9 cellular contexts compared by ENCODE assay signal in genomic region chr15:66706225-66706732, GRCh38. TPM values are rescaled to one million over a fixed set of nuclear protein-coding genes. Genes with fewer than 3 reads are reported as not detected.
A peak's percentile ranks its signal among the peaks of the same experiment; 100 is the strongest.
DNase-seq lines count a peak whose midpoint lies in the region; ATAC-seq and TF ChIP-seq lines count a peak whose summit lies in the region.
"Had no signal": no experiment of that assay in that cellular context is flagged by ENCODE, and none has a peak within 500 bp of the region (broad histone marks: within the 10 kb centered on the region; RNA-seq: fewer than 3 reads in every experiment).

No MANE protein-coding gene starts in this region.

- intact Hi-C loops in naive thymus-derived CD4-positive, alpha-beta T cell (cut with micrococcal nuclease): loop anchor here in 1 of 2 donors (5.0 kb wide), 1 partner anchor 66 kb away; no protein-coding TSS in a partner anchor

- H3K79me2 ChIP-seq in OCI-LY1 (ENCODE audit: insufficient read depth, low read length) (peaks cover 13% of the 10 kb centered on the region), parathyroid adenoma (no peaks in the 10 kb centered on the region)

- H3K4me1 ChIP-seq in OCI-LY1 (ENCODE audit: insufficient read depth, low read length, severe bottlenecking): peaks cover 69% of the 10 kb centered on the region
- no peaks in the 10 kb centered on the region for H3K4me1 ChIP-seq in parathyroid adenoma
- H3K4me1 ChIP-seq in naive thymus-derived CD4-positive, alpha-beta T cell (ENCODE audit: control insufficient read depth in 2 of 2, insufficient read depth in 2 of 2, low read length in 2 of 2): peaks cover 6 to 8% of the 10 kb centered on the region in 2 donors

- H3K9ac ChIP-seq in OCI-LY1 (ENCODE audit: low read length): no peak overlapping the region
- H3K9ac ChIP-seq in parathyroid adenoma: no peak overlapping the region

- H3K4me2 ChIP-seq in OCI-LY1 (ENCODE audit: low read length) (peak overlapping the region; percentile 94; the same call in 1 of the 2 replicates), parathyroid adenoma (ENCODE audit: low read length) (peak overlapping the region; percentile 11)

- H3F3A ChIP-seq in OCI-LY1 (ENCODE audit: insufficient read depth, low read length): no peaks in the 10 kb centered on the region

- peaks cover 5 to 8% of the 10 kb centered on the region in 2 donors for H3K4me1 Mint-ChIP-seq in effector memory CD8-positive, alpha-beta T cell (ENCODE audit: low read depth in 2 of 2)
- H3K4me1 Mint-ChIP-seq in naive thymus-derived CD4-positive, alpha-beta T cell: peaks cover 8 to 19% (median 16%) of the 10 kb centered on the region in 7 donors

- H3K4me3 ChIP-seq in OCI-LY1 (ENCODE audit: low read depth, low read length, poor library complexity, severe bottlenecking) (peak overlapping the region; percentile 83), parathyroid adenoma (ENCODE audit: low read depth, low read length) (no peak overlapping the region)
- H3K4me3 ChIP-seq in naive thymus-derived CD4-positive, alpha-beta T cell (ENCODE audit: low read length): no peak overlapping the region

- H2AFZ ChIP-seq in OCI-LY1 (ENCODE audit: low read length) (no peak overlapping the region), parathyroid adenoma (no peak overlapping the region)

- CTCF ChIA-PET in naive thymus-derived CD4-positive, alpha-beta T cell (lab: Charles Lee): interaction anchor here (0.7 kb wide), 1 partner anchor 153 kb away, joined by 3 read pairs; no protein-coding TSS in a partner anchor

- TF ChIP-seq CTCF in OCI-LY1 (IDR thresholded peaks at IDR 0.05; ENCODE audit: low read length): peak; percentile 56; the same call in 1 of the 2 replicates
- TF ChIP-seq CTCF in parathyroid adenoma (IDR thresholded peaks at IDR 0.05): peak; percentile 34

- H3K27ac Mint-ChIP-seq in effector memory CD8-positive, alpha-beta T cell: no peak overlapping the region
- H3K27ac Mint-ChIP-seq in naive thymus-derived CD4-positive, alpha-beta T cell: no peak overlapping the region

- no peaks in the 10 kb centered on the region for H3K36me3 ChIP-seq in OCI-LY1 (ENCODE audit: insufficient read depth, low read length)
- no peaks in the 10 kb centered on the region for H3K36me3 ChIP-seq in parathyroid adenoma (ENCODE audit: control insufficient read depth, insufficient read depth, low read length)
- H3K36me3 ChIP-seq in naive thymus-derived CD4-positive, alpha-beta T cell (ENCODE audit: control insufficient read depth in 2 of 3, insufficient read depth in 3 of 3, low read length in 3 of 3): no peaks in the 10 kb centered on the region

- no peaks in the 10 kb centered on the region for H4K20me1 ChIP-seq in OCI-LY1 (ENCODE audit: insufficient read depth, low read length)

- H3K9me3 ChIP-seq in OCI-LY1 (ENCODE audit: low read length): no peaks in the 10 kb centered on the region
- H3K9me3 ChIP-seq in parathyroid adenoma (ENCODE audit: control insufficient read depth, low read length): no peaks in the 10 kb centered on the region
- no peaks in the 10 kb centered on the region for H3K9me3 ChIP-seq in naive thymus-derived CD4-positive, alpha-beta T cell (ENCODE audit: control insufficient read depth in 2 of 3, low read length in 3 of 3)

- H3K27ac ChIP-seq in OCI-LY1 (ENCODE audit: low read depth, low read length, poor library complexity, severe bottlenecking): peak overlapping the region; percentile 52
- no peak overlapping the region for H3K27ac ChIP-seq in parathyroid adenoma
- H3K27ac ChIP-seq in naive thymus-derived CD4-positive, alpha-beta T cell (ENCODE audit: low read depth, low read length): no peak overlapping the region
- H3K27ac ChIP-seq: epithelial cell of prostate had no signal

- ATAC-seq in effector memory CD8-positive, alpha-beta T cell (replicated peaks): no peak
- ATAC-seq in naive thymus-derived CD4-positive, alpha-beta T cell: no peak

- no peak overlapping the region for H3K4me3 Mint-ChIP-seq in effector memory CD8-positive, alpha-beta T cell
- no peak overlapping the region for H3K4me3 Mint-ChIP-seq in naive thymus-derived CD4-positive, alpha-beta T cell

- POLR2A ChIA-PET in naive thymus-derived CD4-positive, alpha-beta T cell (lab: Charles Lee): no interaction called here

- H3K27me3 ChIP-seq in OCI-LY1 (ENCODE audit: insufficient read depth, low read length) (no peaks in the 10 kb centered on the region), parathyroid adenoma (ENCODE audit: control insufficient read depth, insufficient read depth, low read length) (no peaks in the 10 kb centered on the region)
- H3K27me3 ChIP-seq in naive thymus-derived CD4-positive, alpha-beta T cell (ENCODE audit: control insufficient read depth in 2 of 2, insufficient read depth in 2 of 2, low read length in 2 of 2): peaks cover 5 to 7% of the 10 kb centered on the region in 2 donors

- H3K9me2 ChIP-seq in OCI-LY1 (ENCODE audit: low read depth, low read length): no peaks in the 10 kb centered on the region

- H3K27me3 Mint-ChIP-seq in effector memory CD8-positive, alpha-beta T cell: peaks cover 26 to 41% of the 10 kb centered on the region in 2 donors
- H3K27me3 Mint-ChIP-seq in naive thymus-derived CD4-positive, alpha-beta T cell: peaks cover 6 to 27% (median 17%) of the 10 kb centered on the region in 5 donors

- DNase-seq in D341Med (ENCODE audit: low spot score): peak; percentile 66
- peak; percentile 76 for DNase-seq in fibroblast of peridontal ligament (ENCODE audit: extremely low read depth)
- no peak for DNase-seq in effector memory CD8-positive, alpha-beta T cell
- DNase-seq in NCI-H187 treated with DMSO at 0.1 percent for 48 hours (lab: John Stamatoyannopoulos, UW): no peak
- no peak for DNase-seq in naive thymus-derived CD4-positive, alpha-beta T cell
- no peak for DNase-seq in GOT3 (lab: John Stamatoyannopoulos, UW)

- H3K9me3 Mint-ChIP-seq in effector memory CD8-positive, alpha-beta T cell: no peaks in the 10 kb centered on the region
- peaks cover 0 to 1% (median 0%) of the 10 kb centered on the region in 11 donors for H3K9me3 Mint-ChIP-seq in naive thymus-derived CD4-positive, alpha-beta T cell

- peaks cover 18% of the 10 kb centered on the region for H3K36me3 Mint-ChIP-seq in effector memory CD8-positive, alpha-beta T cell (ENCODE audit: insufficient read depth)
- H3K36me3 Mint-ChIP-seq in naive thymus-derived CD4-positive, alpha-beta T cell: no peaks in the 10 kb centered on the region

RNA-seq across cellular contexts. Expression of gene SMAD6, which starts 4.2 kb away (rescaled TPM):
- total RNA-seq in naive thymus-derived CD4-positive, alpha-beta T cell: under 1 TPM; 0.27 to 0.76 (median 0.40) TPM
- not detected for polyA plus RNA-seq in naive thymus-derived CD4-positive, alpha-beta T cell

Comparison
In these comparisons a context has a peak if more than half of its experiments do, and no peak if none do; other contexts are left out.
1. DNase-seq: peak in D341Med (single experiment) and fibroblast of peridontal ligament (single experiment); none in effector memory CD8-positive, alpha-beta T cell (0 of 3), NCI-H187 treated with DMSO at 0.1 percent for 48 hours (single experiment), naive thymus-derived CD4-positive, alpha-beta T cell (0 of 9) and GOT3 (single experiment).